In the genomic region with DNA sequence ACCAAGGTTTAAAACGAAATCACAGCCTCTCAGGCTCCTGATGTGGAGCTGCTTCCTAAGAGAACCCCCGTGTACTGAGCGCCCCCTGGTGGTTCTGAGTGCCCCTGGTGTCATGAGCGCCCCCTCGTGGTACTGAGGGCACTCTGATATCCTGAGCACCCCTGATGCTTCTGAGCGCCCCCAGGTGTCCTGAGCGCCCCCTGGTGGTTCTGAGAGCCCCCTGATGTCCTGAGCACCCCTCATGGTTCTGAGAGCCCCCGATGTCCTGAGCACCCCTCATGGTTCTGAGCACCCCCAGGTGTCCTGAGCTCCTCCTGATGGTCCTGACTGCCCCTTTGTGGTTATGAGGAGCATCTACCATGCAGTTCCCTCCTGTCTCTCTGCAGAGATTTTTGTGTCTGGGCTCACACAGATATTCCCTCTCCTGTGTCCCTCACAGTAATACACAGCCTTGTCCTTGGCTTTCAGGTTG, we compare ENCODE assay signal across 8 cellular contexts.
DNase-seq lines count a peak whose midpoint lies in the region; ATAC-seq, FAIRE-seq and TF ChIP-seq lines count a peak whose summit lies in the region.
"Not testable (repeated sequence)": the region's sequence is repeated elsewhere in the genome, so short reads cannot be mapped to it uniquely, and the experiment has no call there.

No MANE protein-coding gene starts in this region.

- peak; percentile 84 for FAIRE-seq in GM12878 (lab: Jason Lieb, UNC)

- not testable (repeated sequence) for H3K4me3 Mint-ChIP-seq in activated CD4-positive, alpha-beta memory T cell treated with anti-CD3 and anti-CD28 coated beads for 36 hours

- H3K36me3 ChIP-seq in Loucy (ENCODE audit: insufficient read depth, low read length); Panc1 (ENCODE audit: control insufficient read depth, insufficient read depth, low read length); GM12878 (ENCODE audit: control insufficient read depth in 2 of 2, insufficient read depth in 2 of 2, low read length in 1 of 2); thyroid gland: not testable (repeated sequence)

- RAD21 ChIA-PET in GM12878 (lab: Charles Lee; ENCODE audit: unreplicated experiment) = interaction anchor here (0.6 to 1.5 kb wide), 4 partner anchors 13 to 172 kb away, joined by 3 to 8 read pairs (median 3); no protein-coding TSS in a partner anchor

- not testable (repeated sequence) for H3K9me2 ChIP-seq in Loucy (replicated peaks; ENCODE audit: low read depth, low read length)

- TF ChIP-seq EP300 in GM12878 (IDR thresholded peaks at IDR 0.05; ENCODE audit: borderline replicate concordance in 1 of 2, control insufficient read depth in 1 of 2, low read depth in 2 of 2, low read length in 2 of 2) = not testable (repeated sequence)

- TF ChIP-seq CTCF in Loucy (conservative IDR thresholded peaks at IDR 0.05; ENCODE audit: low read length) (peak; percentile 94), Panc1 (IDR thresholded peaks at IDR 0.05) (peak; percentile 84), GM12878 (IDR thresholded peaks at IDR 0.05 in 2 of 3, conservative IDR thresholded peaks at IDR 0.05 in 1 of 3; ENCODE audit: control insufficient read depth in 2 of 3, extremely low read depth in 1 of 3, insufficient read depth in 1 of 3, low read depth in 3 of 3, low read length in 3 of 3) (peak; percentile 86 to 100 (median 99)), thyroid gland (IDR thresholded peaks at IDR 0.05) (peak in 1 of 6 experiments; percentile 14)

- SMC1A ChIA-PET in GM12878 (lab: Charles Lee; ENCODE audit: uncharacterized antibody, unreplicated experiment) = interaction anchor here (0.9 to 1.8 kb wide), 9 partner anchors 13 to 89 kb away, joined by 3 to 7 read pairs (median 4); no protein-coding TSS in a partner anchor

- CTCF ChIA-PET in Panc1 (lab: Charles Lee) = not testable (repeated sequence)
- CTCF ChIA-PET in activated CD4-positive, alpha-beta memory T cell treated with anti-CD3 and anti-CD28 coated beads for 36 hours (lab: Charles Lee) = interaction anchor here (0.5 to 7.4 kb wide), 32 partner anchors 8 to 395 kb away, joined by 3 to 51 read pairs (median 4); no protein-coding TSS in a partner anchor
- CTCF ChIA-PET in GM12878 (lab: Yijun Ruan, JAX) = interaction anchor here (0.6 to 3.9 kb wide), 46 partner anchors 9 to 220 kb away, joined by 3 to 29 read pairs (median 5); no protein-coding TSS in a partner anchor

- peak; percentile 15 for DNase-seq in ELF-1 (ENCODE audit: low read depth, low spot score)
- peak; percentile 39 for DNase-seq in Panc1 (ENCODE audit: low read depth, low spot score)
- DNase-seq in activated CD4-positive, alpha-beta memory T cell treated with anti-CD3 and anti-CD28 coated beads for 36 hours = peak; percentile 97
- DNase-seq in GM12878 (ENCODE audit: low read depth, low spot score) = not testable (repeated sequence)
- DNase-seq in right cardiac atrium = peak; percentile 46 to 75 (median 61)
- peak; percentile 91 for DNase-seq in stimulated activated CD4-positive, alpha-beta T cell treated with anti-CD3 and anti-CD28 coated beads, Interleukin-15, amount 100 ng/mL, for 24 hours
- DNase-seq in thyroid gland = peak; percentile 8 to 11

- not testable (repeated sequence) for H3K27ac Mint-ChIP-seq in activated CD4-positive, alpha-beta memory T cell treated with anti-CD3 and anti-CD28 coated beads for 36 hours

- not testable (repeated sequence) for H3K9me3 Mint-ChIP-seq in activated CD4-positive, alpha-beta memory T cell treated with anti-CD3 and anti-CD28 coated beads for 36 hours

- not testable (repeated sequence) for H3K27me3 ChIP-seq in Loucy (ENCODE audit: insufficient read depth, low read length, poor library complexity, severe bottlenecking); Panc1 (ENCODE audit: control insufficient read depth, insufficient read depth, low read length); GM12878 (replicated peaks in 1 of 2; ENCODE audit: control insufficient read depth in 2 of 2, insufficient read depth in 2 of 2, low read length in 1 of 2); right cardiac atrium (ENCODE audit: control insufficient read depth, insufficient read depth); thyroid gland

- not testable (repeated sequence) for H3F3A ChIP-seq in Loucy (ENCODE audit: low read depth)

- H3K79me2 ChIP-seq in Loucy (ENCODE audit: insufficient read depth, low read length); GM12878 (ENCODE audit: control insufficient read depth, insufficient read depth, low read length): not testable (repeated sequence)

- 2% methylated on average over 8 of the region's 8 CpGs for WGBS in GM12878 (ENCODE audit: insufficient coverage, insufficient replicate concordance, low lambda C conversion rate, missing lambda C conversion rate)
- WGBS in right cardiac atrium = 39% methylated on average over 8 of the region's 8 CpGs
- WGBS in thyroid gland, 2 donors = 43 to 55% methylated on average over 6 to 7 of the region's 8 CpGs

- POLR2A ChIA-PET in Panc1 (lab: Charles Lee); activated CD4-positive, alpha-beta memory T cell treated with anti-CD3 and anti-CD28 coated beads for 36 hours (lab: Charles Lee); GM12878 (lab: Charles Lee): not testable (repeated sequence)

- H3K4me2 ChIP-seq in Loucy (ENCODE audit: low read depth, low read length, poor library complexity, severe bottlenecking); GM12878 (ENCODE audit: control insufficient read depth, insufficient read depth): not testable (repeated sequence)

- H3K4me3 ChIP-seq in Loucy (ENCODE audit: low read length, poor library complexity, severe bottlenecking); Panc1 (ENCODE audit: low read depth in 2 of 2, low read length in 2 of 2); GM12878; right cardiac atrium (ENCODE audit: low read length); thyroid gland (replicated peaks in 1 of 3): not testable (repeated sequence)

- in situ Hi-C loops in Panc1 (cut with HindIII; ENCODE audit: low pct_unique_long_range_greater_than_20kb, low sequenced_read_pairs); GM12878 (cut with MboI): not testable (repeated sequence)

- BruUV-seq in Panc1 (replicated peaks; lab: Mats Ljungman, UMichigan); GM12878 (replicated peaks; lab: Mats Ljungman, UMichigan): not testable (repeated sequence)

- H2AFZ ChIP-seq in Loucy (ENCODE audit: low read length); GM12878 (ENCODE audit: control insufficient read depth, low read depth, low read length): not testable (repeated sequence)

- not testable (repeated sequence) for H3K9ac ChIP-seq in Loucy (ENCODE audit: low read depth, low read length, poor library complexity, severe bottlenecking); GM12878 (ENCODE audit: control insufficient read depth, insufficient read depth, low read length)

- not testable (repeated sequence) for H3K27ac ChIP-seq in Panc1 (ENCODE audit: low read length); GM12878 (ENCODE audit: control insufficient read depth, insufficient read depth); right cardiac atrium (ENCODE audit: low read length); thyroid gland

- not testable (repeated sequence) for H3K4me1 Mint-ChIP-seq in activated CD4-positive, alpha-beta memory T cell treated with anti-CD3 and anti-CD28 coated beads for 36 hours (ENCODE audit: low read depth)

- not testable (repeated sequence) for H3K36me3 Mint-ChIP-seq in activated CD4-positive, alpha-beta memory T cell treated with anti-CD3 and anti-CD28 coated beads for 36 hours

- ATAC-seq in Panc1, right cardiac atrium: not testable (repeated sequence)
- peak; percentile 100 for ATAC-seq in GM12878

- intact Hi-C loops in Panc1 (cut with micrococcal nuclease; ENCODE audit: unreplicated experiment); activated CD4-positive, alpha-beta memory T cell treated with anti-CD3 and anti-CD28 coated beads for 36 hours (cut with micrococcal nuclease); GM12878 (cut with micrococcal nuclease; ENCODE audit: unreplicated experiment); right cardiac atrium (cut with DNase I); thyroid gland (cut with DNase I): not testable (repeated sequence)

- peaks cover 21% of the 10 kb centered on the region for H3K27me3 Mint-ChIP-seq in activated CD4-positive, alpha-beta memory T cell treated with anti-CD3 and anti-CD28 coated beads for 36 hours

- H3K9me3 ChIP-seq in Loucy (ENCODE audit: insufficient read depth, low read depth, low read length); Panc1 (ENCODE audit: control insufficient read depth, insufficient read depth, low read depth, low read length); GM12878 (replicated peaks; ENCODE audit: control insufficient read depth, insufficient read depth, low read length); right cardiac atrium (ENCODE audit: control insufficient read depth, low read length); thyroid gland: not testable (repeated sequence)

- not testable (repeated sequence) for H4K20me1 ChIP-seq in Loucy (ENCODE audit: insufficient read depth, low read length, poor library complexity, severe bottlenecking); GM12878 (ENCODE audit: control insufficient read depth, insufficient read depth)

- TF ChIP-seq POLR2A in GM12878 (IDR thresholded peaks at IDR 0.05; ENCODE audit: low read depth, low read length); thyroid gland (IDR thresholded peaks at IDR 0.05): not testable (repeated sequence)

- H3K4me1 ChIP-seq in Loucy (ENCODE audit: insufficient read depth, low read length, poor library complexity, severe bottlenecking) = peaks cover 46% of the 10 kb centered on the region
- H3K4me1 ChIP-seq in Panc1 (ENCODE audit: control insufficient read depth, insufficient read depth, low read length); GM12878 (ENCODE audit: control insufficient read depth, insufficient read depth, low read length); right cardiac atrium (ENCODE audit: control insufficient read depth, insufficient read depth, low read length); thyroid gland: not testable (repeated sequence)

- peak; percentile 51 for TF ChIP-seq RAD21 in GM12878 (IDR thresholded peaks at IDR 0.05; ENCODE audit: insufficient read depth, low read depth, low read length)

TF ChIP-seq in GM12878, 131 proteins besides CTCF, POLR2A, EP300 and RAD21 (continues in another document):
- peak; percentile 37; the same call in 1 of the 2 replicates for TF ChIP-seq NFYA (IDR thresholded peaks at IDR 0.05; ENCODE audit: borderline replicate concordance, low read depth, low read length)
